10 cellular contexts compared by ENCODE assay signal in the genomic region with DNA sequence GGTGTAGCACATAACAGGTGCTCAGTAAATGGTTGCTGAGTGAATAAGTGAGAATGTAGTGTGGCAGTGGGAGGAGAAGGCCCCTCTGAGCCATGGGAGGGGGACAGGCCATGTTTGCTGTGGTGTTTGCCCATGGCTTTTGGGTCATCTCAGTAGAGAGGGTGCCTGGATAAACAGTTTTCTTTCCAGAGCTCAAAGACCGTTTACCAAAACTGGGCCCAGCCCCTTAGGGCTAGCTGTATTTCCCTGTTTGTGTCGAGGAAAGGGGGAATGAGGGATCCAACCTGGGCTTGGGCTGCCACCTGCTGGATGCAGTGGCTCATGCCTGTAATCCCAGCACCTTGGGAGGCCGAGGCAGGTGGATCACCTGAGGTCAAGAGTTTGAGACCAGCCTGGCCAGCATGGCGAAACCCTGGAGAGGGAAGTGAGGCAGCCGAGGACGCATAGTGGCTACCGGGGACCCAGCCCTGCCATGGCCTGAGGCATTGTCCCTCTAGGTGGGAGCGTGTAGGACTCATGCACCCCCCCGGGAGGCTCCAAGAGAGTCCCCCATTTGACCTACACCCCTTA. TPM values are rescaled to one million over a fixed set of nuclear protein-coding genes. Genes with fewer than 3 reads are reported as not detected.
A peak's percentile ranks its signal among the peaks of the same experiment; 100 is the strongest.
DNase-seq lines count a peak whose midpoint lies in the region; ATAC-seq, FAIRE-seq and TF ChIP-seq lines count a peak whose summit lies in the region.
"Had no signal": no experiment of that assay in that cellular context is flagged by ENCODE, and none has a peak within 500 bp of the region (broad histone marks: within the 10 kb centered on the region; RNA-seq: fewer than 3 reads in every experiment).

No MANE protein-coding gene starts in this region.

- H3K36me3 ChIP-seq in OCI-LY7 (ENCODE audit: insufficient read depth, low read length) (no peaks in the 10 kb centered on the region), small intestine (ENCODE audit: control insufficient read depth in 2 of 2, insufficient read depth in 2 of 2, low read length in 2 of 2) (no peaks in the 10 kb centered on the region), psoas muscle (ENCODE audit: insufficient read depth in 1 of 2, low read depth in 1 of 2) (no peaks in the 10 kb centered on the region)

- DNase-seq in NCI-H2171 treated with DMSO at 0.1 percent for 48 hours (lab: John Stamatoyannopoulos, UW) (peak; percentile 37), NCI-H2171 (lab: John Stamatoyannopoulos, UW) (no peak), OCI-LY7 (ENCODE audit: low spot score) (peak; percentile 10), epithelial cell of proximal tubule (ENCODE audit: low read depth) (no peak), small intestine (peak; percentile 31), psoas muscle (no peak), Kasumi-1 (lab: John Stamatoyannopoulos, UW) (no peak)
- DNase-seq in stimulated activated naive CD4-positive, alpha-beta T cell (lab: John Stamatoyannopoulos, UW): no peak
- DNase-seq: anterior cingulate cortex had no signal

- H3K4me3 ChIP-seq in OCI-LY7 (ENCODE audit: low read depth, low read length, poor library complexity, severe bottlenecking): no peak overlapping the region
- H3K4me3 ChIP-seq in epithelial cell of proximal tubule (ENCODE audit: low read depth, low read length): no peak overlapping the region
- H3K4me3 ChIP-seq in small intestine (ENCODE audit: low read depth in 1 of 2, low read length in 2 of 2): no peak overlapping the region
- H3K4me3 ChIP-seq in psoas muscle: no peak overlapping the region

- CTCF ChIA-PET in OCI-LY7 (lab: Charles Lee; ENCODE audit: unreplicated experiment): no interaction called here

- H3K4me1 ChIP-seq in OCI-LY7 (ENCODE audit: insufficient read depth, low read length, poor library complexity, severe bottlenecking): no peaks in the 10 kb centered on the region
- no peaks in the 10 kb centered on the region for H3K4me1 ChIP-seq in small intestine (ENCODE audit: control insufficient read depth in 2 of 2, insufficient read depth in 1 of 2, low read depth in 1 of 2, low read length in 1 of 2)
- H3K4me1 ChIP-seq in psoas muscle: no peaks in the 10 kb centered on the region

- no peaks in the 10 kb centered on the region for H4K20me1 ChIP-seq in OCI-LY7 (ENCODE audit: insufficient read depth, low read length)

- H3K9me3 ChIP-seq in OCI-LY7 (ENCODE audit: low read length): no peaks in the 10 kb centered on the region
- no peaks in the 10 kb centered on the region for H3K9me3 ChIP-seq in small intestine (ENCODE audit: control insufficient read depth, low read depth)
- no peaks in the 10 kb centered on the region for H3K9me3 ChIP-seq in psoas muscle

- H3K27ac ChIP-seq in OCI-LY7 (ENCODE audit: low read depth, low read length, poor library complexity, severe bottlenecking): no peak overlapping the region
- no peak overlapping the region for H3K27ac ChIP-seq in small intestine (ENCODE audit: low read depth in 1 of 2, low read length in 1 of 2)
- no peak overlapping the region for H3K27ac ChIP-seq in psoas muscle

- WGBS in small intestine, 3 donors: 47 to 61% (median 51%) methylated on average over 9 of the region's 9 CpGs
- WGBS in psoas muscle, 3 donors: 64 to 69% (median 64%) methylated on average over 9 of the region's 9 CpGs

- no TSS peak for BruUV-seq in OCI-LY7 (replicated peaks; lab: Mats Ljungman, UMichigan)

- intact Hi-C loops in OCI-LY7 (cut with micrococcal nuclease; ENCODE audit: unreplicated experiment): no loop called here
- intact Hi-C loops in psoas muscle (cut with DNase I): loop anchor here (2.0 kb wide), 2 partner anchors 511 to 513 kb away; no protein-coding TSS in a partner anchor

- H3K9me2 ChIP-seq in OCI-LY7 (ENCODE audit: insufficient read depth, low read length): no peaks in the 10 kb centered on the region

- FAIRE-seq in small intestine (lab: Jason Lieb, UNC): no peak

- no peak for ATAC-seq in psoas muscle

- H3K4me2 ChIP-seq in OCI-LY7 (ENCODE audit: low read length): no peak overlapping the region

- H3K79me2 ChIP-seq in OCI-LY7 (ENCODE audit: insufficient read depth, low read depth, low read length): no peaks in the 10 kb centered on the region

- peaks cover 0 to 5% of the 10 kb centered on the region in 2 donors for H3K27me3 ChIP-seq in small intestine (ENCODE audit: control insufficient read depth in 2 of 2, insufficient read depth in 2 of 2, low read length in 2 of 2)
- H3K27me3 ChIP-seq in psoas muscle (ENCODE audit: insufficient read depth in 3 of 3, low read length in 2 of 3): no peaks in the 10 kb centered on the region

- TF ChIP-seq CTCF in OCI-LY7 (conservative IDR thresholded peaks at IDR 0.05; ENCODE audit: low read length) (peak; percentile 67), epithelial cell of proximal tubule (conservative IDR thresholded peaks at IDR 0.05; ENCODE audit: low read depth, low read length) (peak; percentile 69), psoas muscle (IDR thresholded peaks at IDR 0.05) (no peak)

- H2AFZ ChIP-seq in OCI-LY7 (ENCODE audit: low read length): no peak overlapping the region

- POLR2A ChIA-PET in OCI-LY7 (lab: Charles Lee): no interaction called here

RNA-seq across cellular contexts. Expression of gene LTO1, which starts 8.7 kb away (rescaled TPM):
- total RNA-seq in OCI-LY7 (2014; rRNA removed; shearing (Covaris generic)): 27.6 and 28.8 TPM in 2 replicates
- 34.5 and 35.9 TPM in 2 replicates for total RNA-seq in OCI-LY7 (2022)
- 15.9 and 17.3 TPM in 2 replicates for total RNA-seq in epithelial cell of proximal tubule
- 10 to 100 TPM; 14.6 to 18.6 (median 16.8) TPM for polyA plus RNA-seq in small intestine
- 10 to 100 TPM in 1 of 4 donors, 1 to 10 TPM in 3; 8.5 to 15.5 (median 8.7) TPM for total RNA-seq in psoas muscle
- 10 to 100 TPM in 2 of 3 donors, 1 to 10 TPM in 1; 9.2 to 28.1 (median 21.0) TPM for polyA plus RNA-seq in psoas muscle

RNA-seq across cellular contexts. Expression of gene FGF19, which starts 20.0 kb away (rescaled TPM):
- not detected in 2 replicates for total RNA-seq in OCI-LY7 (2014; rRNA removed; shearing (Covaris generic))
- total RNA-seq in OCI-LY7 (2022): not detected in 2 replicates
- not detected in 2 replicates for total RNA-seq in epithelial cell of proximal tubule
- polyA plus RNA-seq in small intestine: under 1 TPM in 1 of 3 donors, not detected in 2; 0.37 TPM
- total RNA-seq in psoas muscle: not detected
- not detected for polyA plus RNA-seq in psoas muscle
- total RNA-seq: lung microvascular endothelial cell had no signal

RNA-seq across cellular contexts. Expression of gene CCND1, which starts 42.9 kb away (rescaled TPM):
- 0.44 TPM in 1 of 2 replicates, not detected in the other for total RNA-seq in OCI-LY7 (2014; rRNA removed; shearing (Covaris generic))
- total RNA-seq in OCI-LY7 (2022) (not detected in 2 replicates), epithelial cell of proximal tubule (345 and 533 TPM in 2 replicates), psoas muscle (10 to 100 TPM in 1 of 4 donors, 1 to 10 TPM in 3; 6.5 to 11.3 (median 7.9) TPM)
- polyA plus RNA-seq in small intestine (10 to 100 TPM in 1 of 3 donors, 1 to 10 TPM in 2; 6.2 to 24.6 (median 6.7) TPM), psoas muscle (1 to 10 TPM; 1.8 to 2.2 (median 1.8) TPM)

Comparison
In these comparisons a context has a peak if more than half of its experiments do, and no peak if none do; other contexts are left out.
1. DNase-seq: peak in NCI-H2171 treated with DMSO at 0.1 percent for 48 hours (single experiment), OCI-LY7 (single experiment) and small intestine (single experiment); none in NCI-H2171 (single experiment), epithelial cell of proximal tubule (single experiment), psoas muscle (0 of 2), stimulated activated naive CD4-positive, alpha-beta T cell (0 of 6) and Kasumi-1 (0 of 2).
2. RNA of gene CCND1, which starts 42.9 kb away (total RNA-seq): 345 to 533 TPM in epithelial cell of proximal tubule; 6.5 to 11.3 TPM in psoas muscle and 0.44 TPM in OCI-LY7; every median in the first group is over 10 times any median in the second.